In the genomic region with DNA sequence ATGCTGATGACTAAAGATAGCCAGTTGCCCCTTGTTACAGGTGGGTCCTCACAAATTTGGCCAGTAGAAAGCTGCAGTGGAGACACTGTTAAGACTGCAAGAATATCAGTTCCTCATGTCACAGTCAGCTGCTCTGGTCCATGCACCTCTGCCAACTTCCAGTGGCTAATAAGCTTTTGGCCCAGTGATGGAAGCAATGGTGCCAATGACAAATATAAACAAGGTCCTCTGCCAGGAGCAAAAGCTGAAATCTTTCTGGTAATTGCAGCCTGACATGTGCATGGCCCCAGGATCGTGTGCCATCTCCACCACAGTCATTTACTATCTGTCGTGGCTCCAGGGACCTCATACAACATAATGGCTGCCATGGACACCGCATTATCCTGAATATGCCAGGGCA, we compare ENCODE assay signal across 23 cellular contexts.
"Had no signal": no experiment of that assay in that cellular context is flagged by ENCODE, and none has a peak within 500 bp of the region (broad histone marks: within the 10 kb centered on the region; RNA-seq: fewer than 3 reads in every experiment).

No MANE protein-coding gene starts in this region.

- H3K9me3 ChIP-seq: ascending aorta, breast epithelium, esophagus squamous epithelium, thyroid gland had no signal

- ATAC-seq: activated T-cell treated with anti-CD3 and anti-CD28 coated beads, Interleukin-2, amount 50 U/mL, for 72 hours; left lobe of liver; T-helper 17 cell had no signal

- H3K9me3 Mint-ChIP-seq: dendritic cell treated with granulocyte-macrophage colony-stimulating factor and Interleukin-4, amounts not matched to agents 40 ng/mL and 50 ng/mL, for 4 days; nephron progenitor cell had no signal

- H3K27me3 ChIP-seq: ascending aorta, breast epithelium, esophagus squamous epithelium, thyroid gland had no signal

- H3K36me3 ChIP-seq: ascending aorta, breast epithelium, esophagus squamous epithelium, thyroid gland had no signal

- H3K4me3 ChIP-seq: ascending aorta, breast epithelium, esophagus squamous epithelium, thyroid gland had no signal

- H3K4me3 Mint-ChIP-seq: activated T-cell treated with anti-CD3 and anti-CD28 coated beads, Interleukin-2, amount 50 U/mL, for 72 hours; dendritic cell treated with granulocyte-macrophage colony-stimulating factor and Interleukin-4, amounts not matched to agents 40 ng/mL and 50 ng/mL, for 4 days; nephron progenitor cell; T-helper 17 cell had no signal

- H3K27ac Mint-ChIP-seq: activated T-cell treated with anti-CD3 and anti-CD28 coated beads, Interleukin-2, amount 50 U/mL, for 72 hours; dendritic cell treated with granulocyte-macrophage colony-stimulating factor and Interleukin-4, amounts not matched to agents 40 ng/mL and 50 ng/mL, for 4 days; nephron progenitor cell; T-helper 17 cell had no signal

- DNase-seq: activated CD4-positive, alpha-beta T cell treated with anti-CD3 and anti-CD28 coated beads, Interleukin-2, amount 50 U/mL, for 1 hour; activated CD4-positive, CD25-positive, alpha-beta regulatory T cell treated with anti-CD3 and anti-CD28 coated beads, Interleukin-2, amount 50 U/mL, for 72 hours; activated CD8-positive, alpha-beta memory T cell treated with anti-CD3 and anti-CD28 coated beads, Interleukin-2, amount 50 U/mL, for 4 hours; activated effector memory CD4-positive, alpha-beta T cell treated with anti-CD3 and anti-CD28 coated beads, Interleukin-2, amount 50 U/mL, for 16 hours; activated naive CD4-positive, alpha-beta T cell treated with anti-CD3 and anti-CD28 coated beads, Interleukin-2, amount 50 U/mL, for 16 hours; activated T-cell treated with anti-CD3 and anti-CD28 coated beads, Interleukin-2, amount 50 U/mL, for 72 hours; effector CD8-positive, alpha-beta T cell; esophagus squamous epithelium; foreskin fibroblast; hippocampal formation; islet precursor cell; mammary epithelial cell; nephron progenitor cell; nucleus accumbens; stimulated activated CD4-positive, alpha-beta T cell treated with anti-CD3 and anti-CD28 coated beads, Interleukin-12 subunit alpha, Interleukin-12 subunit beta, amount 100 ng/mL, for 4 hours; stimulated activated CD4-positive, alpha-beta T cell treated with anti-CD3 and anti-CD28 coated beads, Interleukin-1b, Interleukin-23, amount 100 ng/mL, for 48 hours; stimulated activated naive CD4-positive, alpha-beta T cell treated with Interleukin-2 at 50 U/mL for 16 hours; T-helper 17 cell; thyroid gland had no signal
